Comparison of ENCODE assay signal across 2 cellular contexts in the genomic region with DNA sequence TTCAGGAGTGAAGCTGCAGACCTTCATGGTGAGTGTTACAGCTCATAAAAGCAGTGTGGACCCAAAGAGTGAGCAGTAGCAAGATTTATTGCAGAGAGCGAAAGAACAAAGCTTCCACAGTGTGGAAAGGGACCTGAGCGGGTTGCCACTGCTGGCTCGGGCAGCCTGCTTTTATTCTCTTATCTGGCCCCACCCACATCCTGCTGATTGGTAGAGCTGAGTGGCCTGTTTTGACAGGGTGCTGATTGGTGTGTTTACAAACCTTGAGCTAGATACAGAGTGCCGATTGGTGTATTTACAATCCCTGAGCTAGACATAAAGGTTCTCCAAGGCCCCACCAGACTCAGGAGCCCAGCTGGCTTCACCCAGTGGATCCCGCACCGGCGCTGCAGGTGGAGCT. TPM values are rescaled to one million over a fixed set of nuclear protein-coding genes. Genes with fewer than 3 reads are reported as not detected.
"Had no signal": no experiment of that assay in that cellular context is flagged by ENCODE, and none has a peak within 500 bp of the region (broad histone marks: within the 10 kb centered on the region; RNA-seq: fewer than 3 reads in every experiment).

No MANE protein-coding gene starts in this region.

RNA-seq across cellular contexts. Expression of a gene that starts 17.2 kb away (rescaled TPM):
- total RNA-seq: SJSA1 had no signal

RNA-seq across cellular contexts. Expression of a gene that starts 17.6 kb away (rescaled TPM):
- total RNA-seq: SJSA1 had no signal
- polyA plus RNA-seq: SK-N-SH had no signal
